ENCODE assay signal across 9 cellular contexts in genomic region chr18:38545071-38545470, GRCh38.
DNase-seq lines count a peak whose midpoint lies in the region; TF ChIP-seq lines count a peak whose summit lies in the region.
"Had no signal": no experiment of that assay in that cellular context is flagged by ENCODE, and none has a peak within 500 bp of the region (broad histone marks: within the 10 kb centered on the region; RNA-seq: fewer than 3 reads in every experiment).

No MANE protein-coding gene starts in this region.

- H3K4me1 ChIP-seq in OCI-LY1 (ENCODE audit: insufficient read depth, low read length, severe bottlenecking) (no peaks in the 10 kb centered on the region), thyroid gland (no peaks in the 10 kb centered on the region)
- H3K4me1 ChIP-seq: adrenal gland had no signal

- H3K9me2 ChIP-seq in OCI-LY1 (ENCODE audit: low read depth, low read length): no peaks in the 10 kb centered on the region

- no peak overlapping the region for H2AFZ ChIP-seq in OCI-LY1 (ENCODE audit: low read length)

- TF ChIP-seq CTCF in GM20000 (IDR thresholded peaks at IDR 0.05; ENCODE audit: extremely low read depth, missing control alignments) (peak; percentile 29), OCI-LY1 (IDR thresholded peaks at IDR 0.05; ENCODE audit: low read length) (peak; percentile 39), thyroid gland (IDR thresholded peaks at IDR 0.05) (no peak)

- H3K4me2 ChIP-seq in OCI-LY1 (ENCODE audit: low read length): no peak overlapping the region

- intact Hi-C loops in thyroid gland (cut with DNase I): no loop called here

- DNase-seq in NCI-H1417 (lab: John Stamatoyannopoulos, UW) (peak; percentile 7 to 37 (median 19)), NCI-H1417 treated with DMSO at 0.1 percent for 48 hours (lab: John Stamatoyannopoulos, UW) (no peak), GM20000 (ENCODE audit: low spot score) (peak; percentile 27), iPS-NIHi7 (ENCODE audit: extremely low spot score) (peak; percentile 75), thyroid gland (no peak), NCI-H187 (lab: John Stamatoyannopoulos, UW) (no peak), inferior parietal cortex (ENCODE audit: extremely low spot score) (no peak)
- DNase-seq: adrenal gland had no signal

- H3K27ac ChIP-seq in OCI-LY1 (ENCODE audit: low read depth, low read length, poor library complexity, severe bottlenecking) (no peak overlapping the region), thyroid gland (no peak overlapping the region)
- H3K27ac ChIP-seq: adrenal gland had no signal

- no peaks in the 10 kb centered on the region for H3K27me3 ChIP-seq in OCI-LY1 (ENCODE audit: insufficient read depth, low read length)
- no peaks in the 10 kb centered on the region for H3K27me3 ChIP-seq in thyroid gland
- H3K27me3 ChIP-seq: adrenal gland had no signal

- no peaks in the 10 kb centered on the region for H3K79me2 ChIP-seq in OCI-LY1 (ENCODE audit: insufficient read depth, low read length)

- WGBS in thyroid gland, 2 donors: 56 to 70% methylated on average over 1 of the region's 1 CpG

- no peak overlapping the region for H3K4me3 ChIP-seq in OCI-LY1 (ENCODE audit: low read depth, low read length, poor library complexity, severe bottlenecking)
- no peak overlapping the region for H3K4me3 ChIP-seq in thyroid gland (replicated peaks in 1 of 3)
- H3K4me3 ChIP-seq: adrenal gland had no signal

- H4K20me1 ChIP-seq in OCI-LY1 (ENCODE audit: insufficient read depth, low read length): no peaks in the 10 kb centered on the region

- no peaks in the 10 kb centered on the region for H3K36me3 ChIP-seq in OCI-LY1 (ENCODE audit: insufficient read depth, low read length)
- no peaks in the 10 kb centered on the region for H3K36me3 ChIP-seq in thyroid gland
- H3K36me3 ChIP-seq: adrenal gland had no signal

- H3F3A ChIP-seq in OCI-LY1 (ENCODE audit: insufficient read depth, low read length): no peaks in the 10 kb centered on the region

- H3K9ac ChIP-seq in OCI-LY1 (ENCODE audit: low read length): no peak overlapping the region

- no peaks in the 10 kb centered on the region for H3K9me3 ChIP-seq in OCI-LY1 (ENCODE audit: low read length)
- no peaks in the 10 kb centered on the region for H3K9me3 ChIP-seq in thyroid gland
- H3K9me3 ChIP-seq: adrenal gland had no signal

- TF ChIP-seq POLR2A in thyroid gland (IDR thresholded peaks at IDR 0.05): no peak

Comparison
In these comparisons a context has a peak if more than half of its experiments do, and no peak if none do; other contexts are left out.
1. DNase-seq: peak in NCI-H1417 (3 of 3), GM20000 (single experiment) and iPS-NIHi7 (single experiment); none in NCI-H1417 treated with DMSO at 0.1 percent for 48 hours (single experiment), thyroid gland (0 of 2), NCI-H187 (0 of 2) and inferior parietal cortex (single experiment).
2. CTCF ChIP-seq: peak in GM20000 (single experiment) and OCI-LY1 (single experiment); none in thyroid gland (0 of 6).